ENCODE assay signal across 1 cellular context in the genomic region with DNA sequence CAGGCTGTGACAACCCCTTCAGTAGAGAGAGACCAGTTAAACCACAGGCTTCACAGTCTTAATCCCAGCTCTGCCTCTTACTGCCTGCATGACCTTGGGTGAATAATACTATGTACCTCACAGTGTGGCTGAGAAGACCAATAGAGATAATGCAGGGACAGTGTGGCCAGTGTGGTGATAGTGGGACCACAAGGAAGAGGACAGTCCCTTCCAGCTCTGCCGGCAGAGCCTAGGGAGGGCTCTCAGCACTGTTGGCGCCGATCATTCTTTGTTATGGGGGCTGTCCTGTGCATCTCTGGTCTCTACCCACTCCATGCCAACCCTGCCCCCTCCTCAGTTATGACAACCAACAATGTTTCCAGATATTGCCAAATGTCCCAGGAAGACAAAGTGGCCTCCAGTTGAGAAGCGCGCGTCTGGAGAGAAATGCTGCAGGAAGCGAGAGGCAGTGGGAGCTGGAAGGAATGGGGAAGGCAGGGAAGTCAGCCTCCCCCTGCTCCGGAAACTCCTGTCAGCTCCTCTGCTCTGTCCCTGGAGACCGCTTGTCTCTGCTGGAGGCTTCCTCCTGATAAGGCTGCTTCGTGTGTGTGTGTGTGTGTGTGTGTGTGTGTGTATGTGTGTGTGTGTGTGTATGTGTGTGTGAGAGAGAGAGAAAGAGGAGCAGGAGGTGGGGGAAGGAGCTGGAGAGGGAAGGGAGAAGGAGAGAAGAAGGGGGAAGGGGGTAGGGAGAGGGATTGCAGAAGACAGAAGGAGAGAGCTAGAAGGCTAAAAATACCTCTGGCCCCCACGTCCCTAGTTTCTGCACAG.
A peak's percentile ranks its signal among the peaks of the same experiment; 100 is the strongest.
TF ChIP-seq lines count a peak whose summit lies in the region.

No MANE protein-coding gene starts in this region.

TF ChIP-seq in K562, 482 proteins besides CTCF, POLR2A, EP300 and RAD21 (continued from another document and continues in another):
- TF ChIP-seq, protein P1, sequence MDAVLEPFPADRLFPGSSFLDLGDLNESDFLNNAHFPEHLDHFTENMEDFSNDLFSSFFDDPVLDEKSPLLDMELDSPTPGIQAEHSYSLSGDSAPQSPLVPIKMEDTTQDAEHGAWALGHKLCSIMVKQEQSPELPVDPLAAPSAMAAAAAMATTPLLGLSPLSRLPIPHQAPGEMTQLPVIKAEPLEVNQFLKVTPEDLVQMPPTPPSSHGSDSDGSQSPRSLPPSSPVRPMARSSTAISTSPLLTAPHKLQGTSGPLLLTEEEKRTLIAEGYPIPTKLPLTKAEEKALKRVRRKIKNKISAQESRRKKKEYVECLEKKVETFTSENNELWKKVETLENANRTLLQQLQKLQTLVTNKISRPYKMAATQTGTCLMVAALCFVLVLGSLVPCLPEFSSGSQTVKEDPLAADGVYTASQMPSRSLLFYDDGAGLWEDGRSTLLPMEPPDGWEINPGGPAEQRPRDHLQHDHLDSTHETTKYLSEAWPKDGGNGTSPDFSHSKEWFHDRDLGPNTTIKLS (IDR thresholded peaks at IDR 0.05; ENCODE audit: borderline replicate concordance, low read depth) = no peak
- TF ChIP-seq, protein P2, sequence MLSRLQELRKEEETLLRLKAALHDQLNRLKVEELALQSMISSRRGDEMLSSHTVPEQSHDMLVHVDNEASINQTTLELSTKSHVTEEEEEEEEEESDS (CRISPR knock-in tag; IDR thresholded peaks at IDR 0.05) = no peak
- TF ChIP-seq DIDO1 (tag; IDR thresholded peaks at IDR 0.05; ENCODE audit: low read depth) (peak; percentile 89), ZNF311 (CRISPR knock-in tag; IDR thresholded peaks at IDR 0.05) (no peak), IRF2 (CRISPR knock-in tag; IDR thresholded peaks at IDR 0.05) (no peak), DDX20 (tag; IDR thresholded peaks at IDR 0.05; ENCODE audit: low read depth) (no peak), ZNF146 (CRISPR knock-in tag; IDR thresholded peaks at IDR 0.05; ENCODE audit: unreplicated experiment) (no peak), CCAR2 (IDR thresholded peaks at IDR 0.05; ENCODE audit: low read depth, low read length) (no peak), CHD1 (IDR thresholded peaks at IDR 0.05; ENCODE audit: low read length) (peak; percentile 39), HDAC8 (tag; IDR thresholded peaks at IDR 0.05) (no peak), NCOR1 (IDR thresholded peaks at IDR 0.05) (peak; percentile 93), FOXM1 (IDR thresholded peaks at IDR 0.05; ENCODE audit: low read depth) (peak; percentile 51), FOXM1 (CRISPR knock-in tag; IDR thresholded peaks at IDR 0.05; ENCODE audit: low read depth) (no peak), ZNF717 (CRISPR knock-in tag; IDR thresholded peaks at IDR 0.05) (no peak), ZNF583 (CRISPR knock-in tag; IDR thresholded peaks at IDR 0.05) (no peak), SREBF1 (IDR thresholded peaks at IDR 0.05; ENCODE audit: borderline replicate concordance, low read depth, low read length) (no peak), NR1H2 (CRISPR knock-in tag; IDR thresholded peaks at IDR 0.05) (no peak), SNRNP70 (optimal IDR thresholded peaks at IDR 0.05; ENCODE audit: low read depth, low read length) (no peak), CEBPG (CRISPR knock-in tag; IDR thresholded peaks at IDR 0.05) (no peak), CEBPG (tag; conservative IDR thresholded peaks at IDR 0.05 in 1 of 2, IDR thresholded peaks at IDR 0.05 in 1 of 2) (no peak), TRIM24 (IDR thresholded peaks at IDR 0.05) (peak; percentile 89 to 90), KAT7 (CRISPR knock-in tag; IDR thresholded peaks at IDR 0.05; ENCODE audit: borderline replicate concordance) (peak; percentile 72; the same call in 1 of the 2 replicates), STAT5A (IDR thresholded peaks at IDR 0.05; ENCODE audit: borderline replicate concordance, low read length) (no peak), HEY1 (CRISPR knock-in tag; IDR thresholded peaks at IDR 0.05; ENCODE audit: borderline replicate concordance) (no peak), NEUROD1 (IDR thresholded peaks at IDR 0.05; ENCODE audit: borderline replicate concordance, low read depth, low read length, partially characterized antibody) (peak; percentile 70), ZNF217 (CRISPR knock-in tag; IDR thresholded peaks at IDR 0.05) (no peak), FIP1L1 (IDR thresholded peaks at IDR 0.05; ENCODE audit: low read depth, low read length, poor library complexity, severe bottlenecking) (no peak)
- TF ChIP-seq, protein P3, sequence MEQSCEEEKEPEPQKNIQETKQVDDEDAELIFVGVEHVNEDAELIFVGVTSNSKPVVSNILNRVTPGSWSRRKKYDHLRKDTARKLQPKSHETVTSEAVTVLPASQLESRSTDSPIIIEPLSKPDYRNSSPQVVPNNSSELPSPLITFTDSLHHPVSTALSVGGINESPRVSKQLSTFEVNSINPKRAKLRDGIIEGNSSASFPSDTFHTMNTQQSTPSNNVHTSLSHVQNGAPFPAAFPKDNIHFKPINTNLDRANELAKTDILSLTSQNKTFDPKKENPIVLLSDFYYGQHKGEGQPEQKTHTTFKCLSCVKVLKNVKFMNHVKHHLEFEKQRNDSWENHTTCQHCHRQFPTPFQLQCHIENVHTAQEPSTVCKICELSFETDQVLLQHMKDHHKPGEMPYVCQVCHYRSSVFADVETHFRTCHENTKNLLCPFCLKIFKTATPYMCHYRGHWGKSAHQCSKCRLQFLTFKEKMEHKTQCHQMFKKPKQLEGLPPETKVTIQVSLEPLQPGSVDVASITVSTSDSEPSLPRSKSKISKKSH (CRISPR knock-in tag; IDR thresholded peaks at IDR 0.05) = no peak
- TF ChIP-seq, protein P4, sequence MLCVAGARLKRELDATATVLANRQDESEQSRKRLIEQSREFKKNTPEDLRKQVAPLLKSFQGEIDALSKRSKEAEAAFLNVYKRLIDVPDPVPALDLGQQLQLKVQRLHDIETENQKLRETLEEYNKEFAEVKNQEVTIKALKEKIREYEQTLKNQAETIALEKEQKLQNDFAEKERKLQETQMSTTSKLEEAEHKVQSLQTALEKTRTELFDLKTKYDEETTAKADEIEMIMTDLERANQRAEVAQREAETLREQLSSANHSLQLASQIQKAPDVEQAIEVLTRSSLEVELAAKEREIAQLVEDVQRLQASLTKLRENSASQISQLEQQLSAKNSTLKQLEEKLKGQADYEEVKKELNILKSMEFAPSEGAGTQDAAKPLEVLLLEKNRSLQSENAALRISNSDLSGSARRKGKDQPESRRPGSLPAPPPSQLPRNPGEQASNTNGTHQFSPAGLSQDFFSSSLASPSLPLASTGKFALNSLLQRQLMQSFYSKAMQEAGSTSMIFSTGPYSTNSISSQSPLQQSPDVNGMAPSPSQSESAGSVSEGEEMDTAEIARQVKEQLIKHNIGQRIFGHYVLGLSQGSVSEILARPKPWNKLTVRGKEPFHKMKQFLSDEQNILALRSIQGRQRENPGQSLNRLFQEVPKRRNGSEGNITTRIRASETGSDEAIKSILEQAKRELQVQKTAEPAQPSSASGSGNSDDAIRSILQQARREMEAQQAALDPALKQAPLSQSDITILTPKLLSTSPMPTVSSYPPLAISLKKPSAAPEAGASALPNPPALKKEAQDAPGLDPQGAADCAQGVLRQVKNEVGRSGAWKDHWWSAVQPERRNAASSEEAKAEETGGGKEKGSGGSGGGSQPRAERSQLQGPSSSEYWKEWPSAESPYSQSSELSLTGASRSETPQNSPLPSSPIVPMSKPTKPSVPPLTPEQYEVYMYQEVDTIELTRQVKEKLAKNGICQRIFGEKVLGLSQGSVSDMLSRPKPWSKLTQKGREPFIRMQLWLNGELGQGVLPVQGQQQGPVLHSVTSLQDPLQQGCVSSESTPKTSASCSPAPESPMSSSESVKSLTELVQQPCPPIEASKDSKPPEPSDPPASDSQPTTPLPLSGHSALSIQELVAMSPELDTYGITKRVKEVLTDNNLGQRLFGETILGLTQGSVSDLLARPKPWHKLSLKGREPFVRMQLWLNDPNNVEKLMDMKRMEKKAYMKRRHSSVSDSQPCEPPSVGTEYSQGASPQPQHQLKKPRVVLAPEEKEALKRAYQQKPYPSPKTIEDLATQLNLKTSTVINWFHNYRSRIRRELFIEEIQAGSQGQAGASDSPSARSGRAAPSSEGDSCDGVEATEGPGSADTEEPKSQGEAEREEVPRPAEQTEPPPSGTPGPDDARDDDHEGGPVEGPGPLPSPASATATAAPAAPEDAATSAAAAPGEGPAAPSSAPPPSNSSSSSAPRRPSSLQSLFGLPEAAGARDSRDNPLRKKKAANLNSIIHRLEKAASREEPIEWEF (CRISPR knock-in tag; IDR thresholded peaks at IDR 0.05) = no peak
- TF ChIP-seq, protein P5, sequence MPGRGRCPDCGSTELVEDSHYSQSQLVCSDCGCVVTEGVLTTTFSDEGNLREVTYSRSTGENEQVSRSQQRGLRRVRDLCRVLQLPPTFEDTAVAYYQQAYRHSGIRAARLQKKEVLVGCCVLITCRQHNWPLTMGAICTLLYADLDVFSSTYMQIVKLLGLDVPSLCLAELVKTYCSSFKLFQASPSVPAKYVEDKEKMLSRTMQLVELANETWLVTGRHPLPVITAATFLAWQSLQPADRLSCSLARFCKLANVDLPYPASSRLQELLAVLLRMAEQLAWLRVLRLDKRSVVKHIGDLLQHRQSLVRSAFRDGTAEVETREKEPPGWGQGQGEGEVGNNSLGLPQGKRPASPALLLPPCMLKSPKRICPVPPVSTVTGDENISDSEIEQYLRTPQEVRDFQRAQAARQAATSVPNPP (IDR thresholded peaks at IDR 0.05; ENCODE audit: borderline replicate concordance, insufficient read depth, insufficient read length) = no peak
- TF ChIP-seq, protein P6, sequence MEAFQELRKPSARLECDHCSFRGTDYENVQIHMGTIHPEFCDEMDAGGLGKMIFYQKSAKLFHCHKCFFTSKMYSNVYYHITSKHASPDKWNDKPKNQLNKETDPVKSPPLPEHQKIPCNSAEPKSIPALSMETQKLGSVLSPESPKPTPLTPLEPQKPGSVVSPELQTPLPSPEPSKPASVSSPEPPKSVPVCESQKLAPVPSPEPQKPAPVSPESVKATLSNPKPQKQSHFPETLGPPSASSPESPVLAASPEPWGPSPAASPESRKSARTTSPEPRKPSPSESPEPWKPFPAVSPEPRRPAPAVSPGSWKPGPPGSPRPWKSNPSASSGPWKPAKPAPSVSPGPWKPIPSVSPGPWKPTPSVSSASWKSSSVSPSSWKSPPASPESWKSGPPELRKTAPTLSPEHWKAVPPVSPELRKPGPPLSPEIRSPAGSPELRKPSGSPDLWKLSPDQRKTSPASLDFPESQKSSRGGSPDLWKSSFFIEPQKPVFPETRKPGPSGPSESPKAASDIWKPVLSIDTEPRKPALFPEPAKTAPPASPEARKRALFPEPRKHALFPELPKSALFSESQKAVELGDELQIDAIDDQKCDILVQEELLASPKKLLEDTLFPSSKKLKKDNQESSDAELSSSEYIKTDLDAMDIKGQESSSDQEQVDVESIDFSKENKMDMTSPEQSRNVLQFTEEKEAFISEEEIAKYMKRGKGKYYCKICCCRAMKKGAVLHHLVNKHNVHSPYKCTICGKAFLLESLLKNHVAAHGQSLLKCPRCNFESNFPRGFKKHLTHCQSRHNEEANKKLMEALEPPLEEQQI (IDR thresholded peaks at IDR 0.05) = peak; percentile 93; the same call in 1 of the 2 replicates
- TF ChIP-seq, protein P7, sequence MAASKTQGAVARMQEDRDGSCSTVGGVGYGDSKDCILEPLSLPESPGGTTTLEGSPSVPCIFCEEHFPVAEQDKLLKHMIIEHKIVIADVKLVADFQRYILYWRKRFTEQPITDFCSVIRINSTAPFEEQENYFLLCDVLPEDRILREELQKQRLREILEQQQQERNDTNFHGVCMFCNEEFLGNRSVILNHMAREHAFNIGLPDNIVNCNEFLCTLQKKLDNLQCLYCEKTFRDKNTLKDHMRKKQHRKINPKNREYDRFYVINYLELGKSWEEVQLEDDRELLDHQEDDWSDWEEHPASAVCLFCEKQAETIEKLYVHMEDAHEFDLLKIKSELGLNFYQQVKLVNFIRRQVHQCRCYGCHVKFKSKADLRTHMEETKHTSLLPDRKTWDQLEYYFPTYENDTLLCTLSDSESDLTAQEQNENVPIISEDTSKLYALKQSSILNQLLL (CRISPR knock-in tag; IDR thresholded peaks at IDR 0.05; ENCODE audit: borderline replicate concordance) = no peak
- TF ChIP-seq, protein P8, sequence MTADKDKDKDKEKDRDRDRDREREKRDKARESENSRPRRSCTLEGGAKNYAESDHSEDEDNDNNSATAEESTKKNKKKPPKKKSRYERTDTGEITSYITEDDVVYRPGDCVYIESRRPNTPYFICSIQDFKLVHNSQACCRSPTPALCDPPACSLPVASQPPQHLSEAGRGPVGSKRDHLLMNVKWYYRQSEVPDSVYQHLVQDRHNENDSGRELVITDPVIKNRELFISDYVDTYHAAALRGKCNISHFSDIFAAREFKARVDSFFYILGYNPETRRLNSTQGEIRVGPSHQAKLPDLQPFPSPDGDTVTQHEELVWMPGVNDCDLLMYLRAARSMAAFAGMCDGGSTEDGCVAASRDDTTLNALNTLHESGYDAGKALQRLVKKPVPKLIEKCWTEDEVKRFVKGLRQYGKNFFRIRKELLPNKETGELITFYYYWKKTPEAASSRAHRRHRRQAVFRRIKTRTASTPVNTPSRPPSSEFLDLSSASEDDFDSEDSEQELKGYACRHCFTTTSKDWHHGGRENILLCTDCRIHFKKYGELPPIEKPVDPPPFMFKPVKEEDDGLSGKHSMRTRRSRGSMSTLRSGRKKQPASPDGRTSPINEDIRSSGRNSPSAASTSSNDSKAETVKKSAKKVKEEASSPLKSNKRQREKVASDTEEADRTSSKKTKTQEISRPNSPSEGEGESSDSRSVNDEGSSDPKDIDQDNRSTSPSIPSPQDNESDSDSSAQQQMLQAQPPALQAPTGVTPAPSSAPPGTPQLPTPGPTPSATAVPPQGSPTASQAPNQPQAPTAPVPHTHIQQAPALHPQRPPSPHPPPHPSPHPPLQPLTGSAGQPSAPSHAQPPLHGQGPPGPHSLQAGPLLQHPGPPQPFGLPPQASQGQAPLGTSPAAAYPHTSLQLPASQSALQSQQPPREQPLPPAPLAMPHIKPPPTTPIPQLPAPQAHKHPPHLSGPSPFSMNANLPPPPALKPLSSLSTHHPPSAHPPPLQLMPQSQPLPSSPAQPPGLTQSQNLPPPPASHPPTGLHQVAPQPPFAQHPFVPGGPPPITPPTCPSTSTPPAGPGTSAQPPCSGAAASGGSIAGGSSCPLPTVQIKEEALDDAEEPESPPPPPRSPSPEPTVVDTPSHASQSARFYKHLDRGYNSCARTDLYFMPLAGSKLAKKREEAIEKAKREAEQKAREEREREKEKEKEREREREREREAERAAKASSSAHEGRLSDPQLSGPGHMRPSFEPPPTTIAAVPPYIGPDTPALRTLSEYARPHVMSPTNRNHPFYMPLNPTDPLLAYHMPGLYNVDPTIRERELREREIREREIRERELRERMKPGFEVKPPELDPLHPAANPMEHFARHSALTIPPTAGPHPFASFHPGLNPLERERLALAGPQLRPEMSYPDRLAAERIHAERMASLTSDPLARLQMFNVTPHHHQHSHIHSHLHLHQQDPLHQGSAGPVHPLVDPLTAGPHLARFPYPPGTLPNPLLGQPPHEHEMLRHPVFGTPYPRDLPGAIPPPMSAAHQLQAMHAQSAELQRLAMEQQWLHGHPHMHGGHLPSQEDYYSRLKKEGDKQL (CRISPR knock-in tag; IDR thresholded peaks at IDR 0.05; ENCODE audit: borderline replicate concordance) = no peak
- TF ChIP-seq, protein P9, sequence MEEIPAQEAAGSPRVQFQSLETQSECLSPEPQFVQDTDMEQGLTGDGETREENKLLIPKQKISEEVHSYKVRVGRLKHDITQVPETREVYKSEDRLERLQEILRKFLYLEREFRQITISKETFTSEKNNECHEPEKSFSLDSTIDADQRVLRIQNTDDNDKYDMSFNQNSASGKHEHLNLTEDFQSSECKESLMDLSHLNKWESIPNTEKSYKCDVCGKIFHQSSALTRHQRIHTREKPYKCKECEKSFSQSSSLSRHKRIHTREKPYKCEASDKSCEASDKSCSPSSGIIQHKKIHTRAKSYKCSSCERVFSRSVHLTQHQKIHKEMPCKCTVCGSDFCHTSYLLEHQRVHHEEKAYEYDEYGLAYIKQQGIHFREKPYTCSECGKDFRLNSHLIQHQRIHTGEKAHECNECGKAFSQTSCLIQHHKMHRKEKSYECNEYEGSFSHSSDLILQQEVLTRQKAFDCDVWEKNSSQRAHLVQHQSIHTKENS (CRISPR knock-in tag; IDR thresholded peaks at IDR 0.05) = no peak
